Comparison of ENCODE assay signal across 2 cellular contexts in genomic region chr6:154993710-154994109, GRCh38.
TF ChIP-seq lines count a peak whose summit lies in the region.

No MANE protein-coding gene starts in this region.

TF ChIP-seq in HEK293, 187 proteins besides CTCF, POLR2A, EP300 and RAD21:
- no peak for TF ChIP-seq ELK4 (IDR thresholded peaks at IDR 0.05; ENCODE audit: borderline replicate concordance, low read depth, low read length)
- TF ChIP-seq ZNF600 (tag by site-specific recombination; IDR thresholded peaks at IDR 0.05): 0 out of 2 replicates have a peak, but pooled peaks have one; percentile 51

TF ChIP-seq in H1, 55 proteins besides CTCF, POLR2A, EP300 and RAD21:
- TF ChIP-seq NANOG (IDR thresholded peaks at IDR 0.05; ENCODE audit: insufficient read depth, low read depth, low read length, poor library complexity, severe bottlenecking): no peak
- no peak for TF ChIP-seq RBBP5 (IDR thresholded peaks at IDR 0.05; ENCODE audit: borderline replicate concordance, low read depth, low read length)
- TF ChIP-seq E2F6 (IDR thresholded peaks at IDR 0.05): no peak
- TF ChIP-seq MAX (IDR thresholded peaks at IDR 0.05): 0 out of 2 replicates have a peak, but pooled peaks have one; percentile 26
